12 cellular contexts compared by ENCODE assay signal in genomic region chr3:14352002-14352627, GRCh38. TPM values are rescaled to one million over a fixed set of nuclear protein-coding genes. Genes with fewer than 3 reads are reported as not detected.
DNase-seq lines count a peak whose midpoint lies in the region; ATAC-seq and TF ChIP-seq lines count a peak whose summit lies in the region.
"Had no signal": no experiment of that assay in that cellular context is flagged by ENCODE, and none has a peak within 500 bp of the region (broad histone marks: within the 10 kb centered on the region; RNA-seq: fewer than 3 reads in every experiment).

No MANE protein-coding gene starts in this region.

- no peak overlapping the region for H3K27ac Mint-ChIP-seq in type B pancreatic cell
- H3K27ac Mint-ChIP-seq: activated T-cell treated with anti-CD3 and anti-CD28 coated beads, Interleukin-2, amount 50 U/mL, for 72 hours had no signal

- TF ChIP-seq CTCF in type B pancreatic cell (conservative IDR thresholded peaks at IDR 0.05): no peak

- H3K4me1 ChIP-seq in right cardiac atrium (ENCODE audit: control insufficient read depth, insufficient read depth, low read length): no peaks in the 10 kb centered on the region
- H3K4me1 ChIP-seq: left lung, thyroid gland had no signal

- no peak overlapping the region for H3K27ac ChIP-seq in right cardiac atrium (ENCODE audit: low read length)
- H3K27ac ChIP-seq: left lung, PC-9, thyroid gland had no signal

- no peaks in the 10 kb centered on the region for H3K9me3 ChIP-seq in right cardiac atrium (ENCODE audit: control insufficient read depth, low read length)
- H3K9me3 ChIP-seq: left lung, thyroid gland had no signal

- H3K36me3 Mint-ChIP-seq in type B pancreatic cell: no peaks in the 10 kb centered on the region

- H3K4me3 Mint-ChIP-seq in type B pancreatic cell: no peak overlapping the region
- H3K4me3 Mint-ChIP-seq: activated T-cell treated with anti-CD3 and anti-CD28 coated beads, Interleukin-2, amount 50 U/mL, for 72 hours had no signal

- ATAC-seq in HG02642 (IDR thresholded peaks at IDR 0.05; ENCODE audit: poor library complexity, unreplicated experiment): peak; percentile 62
- no peak for ATAC-seq in right cardiac atrium
- ATAC-seq: activated T-cell treated with anti-CD3 and anti-CD28 coated beads, Interleukin-2, amount 50 U/mL, for 72 hours; left lung had no signal

- peaks cover 9% of the 10 kb centered on the region for H3K4me1 Mint-ChIP-seq in type B pancreatic cell (ENCODE audit: unreplicated experiment)

- in situ Hi-C loops in SK-MEL-5 (cut with HindIII; ENCODE audit: low pct_unique_long_range_greater_than_20kb, low sequenced_read_pairs): no loop called here

- no peak overlapping the region for H3K4me3 ChIP-seq in right cardiac atrium (ENCODE audit: low read length)
- H3K4me3 ChIP-seq: left lung, PC-9, thyroid gland had no signal

- no peaks in the 10 kb centered on the region for H3K9me3 Mint-ChIP-seq in type B pancreatic cell
- H3K9me3 Mint-ChIP-seq: activated T-cell treated with anti-CD3 and anti-CD28 coated beads, Interleukin-2, amount 50 U/mL, for 72 hours had no signal

- WGBS in right cardiac atrium: 95% methylated on average over 13 of the region's 13 CpGs

- peaks cover 4% of the 10 kb centered on the region for H3K27me3 Mint-ChIP-seq in type B pancreatic cell

- no peaks in the 10 kb centered on the region for H3K27me3 ChIP-seq in right cardiac atrium (ENCODE audit: control insufficient read depth, insufficient read depth)
- H3K27me3 ChIP-seq: left lung, thyroid gland had no signal

- intact Hi-C loops in right cardiac atrium (cut with DNase I): no loop called here

- DNase-seq in DMS53 (lab: John Stamatoyannopoulos, UW): peak; percentile 14
- no peak for DNase-seq in DMS53 treated with DMSO at 0.1 percent for 48 hours (lab: John Stamatoyannopoulos, UW; ENCODE audit: unreplicated experiment)
- peak; percentile 50 for DNase-seq in SK-MEL-5 (ENCODE audit: low read depth, low spot score)
- DNase-seq in middle frontal gyrus (ENCODE audit: extremely low spot score, low spot score): peak; percentile 18
- no peak for DNase-seq in HPDE6-E6E7 (ENCODE audit: extremely low spot score)
- no peak for DNase-seq in type B pancreatic cell (ENCODE audit: extremely low spot score, unreplicated experiment)
- DNase-seq in right cardiac atrium: no peak
- DNase-seq: left lung, thyroid gland had no signal

RNA-seq across cellular contexts. Expression of gene SLC6A6, which starts 50.3 kb away (rescaled TPM):
- 9.4 and 10.2 TPM in 2 replicates for total RNA-seq in SK-MEL-5 (2014; rRNA removed; shearing (Covaris generic))
- polyA plus RNA-seq in SK-MEL-5 (2015; cell fraction: cytosol; rRNA removed): 12.6 and 15.9 TPM in 2 replicates
- 24.3 and 30.0 TPM in 2 replicates for polyA plus RNA-seq in SK-MEL-5 (2015; cell fraction: nucleus; rRNA removed)
- total RNA-seq in type B pancreatic cell (ENCODE audit: low replicate concordance) (24.5 and 30.3 TPM in 2 replicates), right cardiac atrium (100 to 1,000 TPM in 1 of 4 donors, 10 to 100 TPM in 3; 21.3 to 106 (median 38.4) TPM)
- polyA plus RNA-seq in right cardiac atrium: 23.7 TPM

Comparison
In these comparisons a context has a peak if more than half of its experiments do, and no peak if none do; other contexts are left out.
1. DNase-seq: peak in DMS53 (single experiment), SK-MEL-5 (single experiment) and middle frontal gyrus (single experiment); none in DMS53 treated with DMSO at 0.1 percent for 48 hours (single experiment), HPDE6-E6E7 (single experiment), type B pancreatic cell (single experiment) and right cardiac atrium (0 of 3).